In genomic region chr3:49098429-49098828, GRCh38 we compare ENCODE assay signal across 18 cellular contexts. TPM values are rescaled to one million over a fixed set of nuclear protein-coding genes. Genes with fewer than 3 reads are reported as not detected.
DNase-seq lines count a peak whose midpoint lies in the region; ATAC-seq and TF ChIP-seq lines count a peak whose summit lies in the region.
"Had no signal": no experiment of that assay in that cellular context is flagged by ENCODE, and none has a peak within 500 bp of the region (broad histone marks: within the 10 kb centered on the region; RNA-seq: fewer than 3 reads in every experiment).

No MANE protein-coding gene starts in this region.

- ATAC-seq in IMR-90 (ENCODE audit: low read depth) (no peak), left ventricle myocardium superior (no peak), GM18868 (IDR thresholded peaks at IDR 0.05; ENCODE audit: unreplicated experiment) (no peak)
- ATAC-seq: GM12878, PC-3 had no signal

- H3K4me2 ChIP-seq in IMR-90 (ENCODE audit: low read depth, low read length), result no peak overlapping the region

- no peak overlapping the region for H3K14ac ChIP-seq in IMR-90 (replicated peaks; ENCODE audit: low read depth, low read length)

- H3K23ac ChIP-seq in IMR-90 (ENCODE audit: low read depth, low read length), result no peak overlapping the region

- H2BK120ac ChIP-seq in IMR-90 (ENCODE audit: low read depth, low read length), result no peak overlapping the region

- no peak overlapping the region for H3K4ac ChIP-seq in IMR-90 (ENCODE audit: low read depth, low read length)

- peaks cover 59% of the 10 kb centered on the region for H3K36me3 ChIP-seq in IMR-90 (ENCODE audit: control insufficient read depth, insufficient read depth, low read length)
- H3K36me3 ChIP-seq in SJCRH30, result peaks cover 30% of the 10 kb centered on the region

- no peak overlapping the region for H3K9ac ChIP-seq in IMR-90 (ENCODE audit: low read depth, low read length)

- TF ChIP-seq RAD21 in IMR-90 (IDR thresholded peaks at IDR 0.05; ENCODE audit: low read length), result no peak

- no peak overlapping the region for H3K56ac ChIP-seq in IMR-90 (ENCODE audit: extremely low read depth, insufficient read depth, low read length)

- no peak overlapping the region for H3K18ac ChIP-seq in IMR-90 (ENCODE audit: low read depth, low read length)

- H2AFZ ChIP-seq in IMR-90 (replicated peaks; ENCODE audit: low read length, poor library complexity), result no peak overlapping the region

- H3K9me1 ChIP-seq in IMR-90 (ENCODE audit: insufficient read depth, low read length), result peaks cover 2% of the 10 kb centered on the region; the same call in 1 of the 2 replicates

- CTCF ChIA-PET in IMR-90 (lab: Yijun Ruan, JAX), result no interaction called here

- H4K5ac ChIP-seq in IMR-90 (ENCODE audit: low read depth, low read length), result no peak overlapping the region

- dilution Hi-C loops in IMR-90 (cut with HindIII; ENCODE audit: low sequenced_read_pairs, unreplicated experiment), result no loop called here

- H4K91ac ChIP-seq in IMR-90 (ENCODE audit: insufficient read depth, low read depth, low read length), result no peak overlapping the region

- H3K79me1 ChIP-seq in IMR-90 (ENCODE audit: low read depth in 1 of 2, low read length in 2 of 2), result peaks cover 21 to 23% of the 10 kb centered on the region in 2 experiments

- no peak overlapping the region for H2BK20ac ChIP-seq in IMR-90 (ENCODE audit: low read depth, low read length)

- H2BK5ac ChIP-seq in IMR-90 (ENCODE audit: low read depth, low read length, poor library complexity, severe bottlenecking), result no peak overlapping the region

- no peak for TF ChIP-seq CTCF in IMR-90 (conservative IDR thresholded peaks at IDR 0.05; ENCODE audit: low read depth, low read length)

- H3K27me3 ChIP-seq in IMR-90 (ENCODE audit: control insufficient read depth, insufficient read depth, low read length), result no peaks in the 10 kb centered on the region
- no peaks in the 10 kb centered on the region for H3K27me3 ChIP-seq in SJCRH30
- H3K27me3 ChIP-seq: dorsolateral prefrontal cortex, MG63, tibial nerve had no signal

- intact Hi-C loops in IMR-90 (cut with micrococcal nuclease) (no loop called here), left ventricle myocardium superior (cut with micrococcal nuclease) (no loop called here)

- H3K4me3 ChIP-seq in IMR-90 (ENCODE audit: insufficient read depth, low read depth, low read length) (no peak overlapping the region), SJCRH30 (no peak overlapping the region)
- H3K4me3 ChIP-seq: dorsolateral prefrontal cortex, GM12878, MG63, tibial nerve had no signal

- POLR2A ChIA-PET in IMR-90 (lab: Charles Lee; ENCODE audit: unreplicated experiment), result no interaction called here

- no peak overlapping the region for H4K8ac ChIP-seq in IMR-90 (ENCODE audit: low read depth in 2 of 2, low read length in 2 of 2)

- H3K9me3 ChIP-seq in IMR-90 (ENCODE audit: control insufficient read depth, insufficient read depth, low read length), result no peaks in the 10 kb centered on the region
- H3K9me3 ChIP-seq in SJCRH30 (replicated peaks), result no peaks in the 10 kb centered on the region
- H3K9me3 ChIP-seq: MG63, tibial nerve had no signal

- in situ Hi-C loops in IMR-90 (cut with MboI; ENCODE audit: low sequenced_read_pairs), result no loop called here

- H2BK15ac ChIP-seq in IMR-90 (ENCODE audit: low read depth, low read length), result no peak overlapping the region

- no peaks in the 10 kb centered on the region for H4K20me1 ChIP-seq in IMR-90 (ENCODE audit: insufficient read depth, low read length)

- DNase-seq in DMS79 treated with DMSO at 0.1 percent for 48 hours (lab: John Stamatoyannopoulos, UW) (peak; percentile 28), IMR-90 (peak; percentile 34), SJCRH30 (peak; percentile 13 to 24), left ventricle myocardium superior (peak; percentile 81), NCI-H510A treated with DMSO at 0.1 percent for 48 hours (lab: John Stamatoyannopoulos, UW) (no peak), middle frontal gyrus (ENCODE audit: extremely low spot score, low spot score) (no peak)
- DNase-seq: activated CD4-positive, alpha-beta T cell treated with anti-CD3 and anti-CD28 coated beads for 4 hours; dorsolateral prefrontal cortex; EL; HFFc6; mesenchymal stem cell; MG63; PC-3; stimulated activated CD4-positive, alpha-beta T cell treated with anti-CD3 and anti-CD28 coated beads, Interleukin-4, amount 100 ng/mL, for 1 hour had no signal

- H2AK9ac ChIP-seq in IMR-90 (replicated peaks; ENCODE audit: low read depth, low read length, poor library complexity), result no peak overlapping the region

- no peak overlapping the region for H3K27ac ChIP-seq in IMR-90 (ENCODE audit: insufficient read depth, low read length)
- H3K27ac ChIP-seq in SJCRH30, result no peak overlapping the region
- H3K27ac ChIP-seq: dorsolateral prefrontal cortex, tibial nerve had no signal

- no TSS peak for BruUV-seq in IMR-90 (replicated peaks; lab: Mats Ljungman, UMichigan)

- H3K4me1 ChIP-seq in IMR-90 (ENCODE audit: control insufficient read depth, insufficient read depth, low read length), result peaks cover 2% of the 10 kb centered on the region; the same call in 1 of the 2 replicates
- no peaks in the 10 kb centered on the region for H3K4me1 ChIP-seq in SJCRH30

- TF ChIP-seq POLR2A in IMR-90 (IDR thresholded peaks at IDR 0.05; ENCODE audit: low read depth, low read length), result no peak

- WGBS in IMR-90 (ENCODE audit: extremely low coverage in 2 of 2, insufficient read length in 1 of 2), 2 experiments, result no CpG with 5 or more reads among the region's 5 CpGs

- H2AK5ac ChIP-seq in IMR-90 (ENCODE audit: low read depth, low read length), result no peak overlapping the region

TF ChIP-seq in IMR-90, 13 proteins besides CTCF, POLR2A, EP300 and RAD21:
- TF ChIP-seq MXI1 (IDR thresholded peaks at IDR 0.05; ENCODE audit: borderline replicate concordance, low read depth, low read length) (no peak), ELK1 (IDR thresholded peaks at IDR 0.05; ENCODE audit: borderline replicate concordance, low read depth, low read length) (no peak), CEBPB (IDR thresholded peaks at IDR 0.05; ENCODE audit: low read depth, low read length) (no peak), MAFK (IDR thresholded peaks at IDR 0.05; ENCODE audit: low read depth, low read length) (no peak), NFE2L2 (IDR thresholded peaks at IDR 0.05; ENCODE audit: low read depth, low read length) (no peak), FOS (IDR thresholded peaks at IDR 0.05; ENCODE audit: low read depth, low read length) (no peak), MAZ (IDR thresholded peaks at IDR 0.05; ENCODE audit: borderline replicate concordance, low read depth, low read length) (no peak), RFX5 (IDR thresholded peaks at IDR 0.05; ENCODE audit: low read depth, low read length) (no peak), BHLHE40 (IDR thresholded peaks at IDR 0.05; ENCODE audit: low read depth, low read length) (no peak), SMC3 (IDR thresholded peaks at IDR 0.05; ENCODE audit: low read depth, low read length) (no peak)

RNA-seq across cellular contexts. Expression of gene QRICH1, which starts 4.6 kb away (rescaled TPM):
- total RNA-seq in IMR-90 (2012; rRNA removed) (62.7 and 72.2 TPM in 2 replicates), left ventricle myocardium superior (61.9 TPM)
- 77.3 and 79.9 TPM in 2 replicates for polyA plus RNA-seq in IMR-90 (2012; rRNA removed)
- 32.4 and 50.3 TPM in 2 replicates for polyA plus RNA-seq in IMR-90 (2012; cell fraction: cytosol; rRNA removed)
- 218 and 287 TPM in 2 replicates for polyA plus RNA-seq in IMR-90 (2012; cell fraction: nucleus; rRNA removed; ENCODE audit: low replicate concordance)
- total RNA-seq in SJCRH30 (2014; rRNA removed; shearing (Covaris generic)), result 89.8 and 94.5 TPM in 2 replicates

RNA-seq across cellular contexts. Expression of gene QARS1, which starts 6.1 kb away (rescaled TPM):
- total RNA-seq in IMR-90 (2012; rRNA removed) (396 and 404 TPM in 2 replicates), left ventricle myocardium superior (227 TPM)
- polyA plus RNA-seq in IMR-90 (2012; rRNA removed), result 296 and 354 TPM in 2 replicates
- 212 and 239 TPM in 2 replicates for polyA plus RNA-seq in IMR-90 (2012; cell fraction: cytosol; rRNA removed)
- 507 and 1,033 TPM in 2 replicates for polyA plus RNA-seq in IMR-90 (2012; cell fraction: nucleus; rRNA removed; ENCODE audit: low replicate concordance)
- total RNA-seq in SJCRH30 (2014; rRNA removed; shearing (Covaris generic)), result 192 TPM in 2 replicates

RNA-seq across cellular contexts. Expression of gene USP19, which starts 22.2 kb away (rescaled TPM):
- total RNA-seq in IMR-90 (2012; rRNA removed) (22.5 and 24.7 TPM in 2 replicates), left ventricle myocardium superior (64.6 TPM)
- polyA plus RNA-seq in IMR-90 (2012; rRNA removed), result 39.7 and 44.0 TPM in 2 replicates
- polyA plus RNA-seq in IMR-90 (2012; cell fraction: cytosol; rRNA removed), result 16.0 and 29.4 TPM in 2 replicates
- polyA plus RNA-seq in IMR-90 (2012; cell fraction: nucleus; rRNA removed; ENCODE audit: low replicate concordance), result 76.7 and 128 TPM in 2 replicates
- 39.2 and 41.2 TPM in 2 replicates for total RNA-seq in SJCRH30 (2014; rRNA removed; shearing (Covaris generic))

RNA-seq across cellular contexts. Expression of gene LAMB2, which starts 34.4 kb away (rescaled TPM):
- total RNA-seq in IMR-90 (2012; rRNA removed) (179 and 213 TPM in 2 replicates), left ventricle myocardium superior (798 TPM)
- polyA plus RNA-seq in IMR-90 (2012; rRNA removed), result 526 and 570 TPM in 2 replicates
- polyA plus RNA-seq in IMR-90 (2012; cell fraction: cytosol; rRNA removed), result 340 and 377 TPM in 2 replicates
- polyA plus RNA-seq in IMR-90 (2012; cell fraction: nucleus; rRNA removed; ENCODE audit: low replicate concordance), result 2,321 and 3,633 TPM in 2 replicates
- total RNA-seq in SJCRH30 (2014; rRNA removed; shearing (Covaris generic)), result 49.7 and 53.4 TPM in 2 replicates
- total RNA-seq: T-helper 1 cell treated with Interleukin-12 subunit alpha and Interleukin-12 subunit beta and Interleukin-4 antibody, amounts not matched to agents 30 ng/mL and 1 ng/mL, for 36 hours had no signal

Comparison
In these comparisons a context has a peak if more than half of its experiments do, and no peak if none do; other contexts are left out.
1. DNase-seq: peak in DMS79 treated with DMSO at 0.1 percent for 48 hours (single experiment), IMR-90 (single experiment), SJCRH30 (2 of 2) and left ventricle myocardium superior (single experiment); none in NCI-H510A treated with DMSO at 0.1 percent for 48 hours (single experiment) and middle frontal gyrus (single experiment).